28 cellular contexts compared by ENCODE assay signal in genomic region chr21:22138297-22139016, GRCh38.
"Had no signal": no experiment of that assay in that cellular context is flagged by ENCODE, and none has a peak within 500 bp of the region (broad histone marks: within the 10 kb centered on the region; RNA-seq: fewer than 3 reads in every experiment).

No MANE protein-coding gene starts in this region.

- H3K4me2 ChIP-seq: hepatocyte had no signal

- H3K4me1 ChIP-seq: colonic mucosa, esophagus muscularis mucosa, foreskin keratinocyte, gastrocnemius medialis, gastroesophageal sphincter, heart left ventricle, heart right ventricle had no signal

- H3K27ac ChIP-seq: colonic mucosa, coronary artery, dorsolateral prefrontal cortex, epithelial cell of prostate, esophagus muscularis mucosa, foreskin keratinocyte, gastrocnemius medialis, gastroesophageal sphincter, heart left ventricle, heart right ventricle, hepatocyte had no signal

- H3K79me2 ChIP-seq: hepatocyte had no signal

- FAIRE-seq: colon, endometrium, endothelial cell of umbilical vein, frontal cortex had no signal

- H3K36me3 ChIP-seq: colonic mucosa, esophagus muscularis mucosa, gastrocnemius medialis, gastroesophageal sphincter, heart left ventricle, heart right ventricle had no signal

- H3K9me3 ChIP-seq: colonic mucosa, esophagus muscularis mucosa, gastrocnemius medialis, gastroesophageal sphincter had no signal

- DNase-seq: colonic mucosa; cortex of kidney; dermis blood vessel endothelial cell; dorsolateral prefrontal cortex; effector CD4-positive, alpha-beta T cell; effector CD8-positive, alpha-beta T cell; effector memory CD4-positive, alpha-beta T cell; effector memory CD8-positive, alpha-beta T cell; endodermal cell; erythroblast; foreskin fibroblast; foreskin keratinocyte; foreskin melanocyte; gastrocnemius medialis; glutamatergic neuron; head of caudate nucleus; heart left ventricle; heart right ventricle had no signal

- H2AFZ ChIP-seq: hepatocyte had no signal

- H3K4me3 ChIP-seq: colonic mucosa, coronary artery, dorsolateral prefrontal cortex, esophagus muscularis mucosa, gastrocnemius medialis, gastroesophageal sphincter, heart left ventricle, heart right ventricle, hepatocyte had no signal

- ATAC-seq: effector memory CD8-positive, alpha-beta T cell; esophagus mucosa; foreskin keratinocyte; gastrocnemius medialis; gastroesophageal sphincter; heart left ventricle; heart right ventricle had no signal

- H3K27me3 ChIP-seq: colonic mucosa, dorsolateral prefrontal cortex, esophagus muscularis mucosa, foreskin keratinocyte, gastrocnemius medialis, gastroesophageal sphincter, heart left ventricle, heart right ventricle, hepatocyte had no signal
